Comparison of ENCODE assay signal across 8 cellular contexts in genomic region chr5:141753971-141754713, GRCh38.
DNase-seq lines count a peak whose midpoint lies in the region; ATAC-seq and TF ChIP-seq lines count a peak whose summit lies in the region.

No MANE protein-coding gene starts in this region.

- H3K4me3 Mint-ChIP-seq in Caco-2 (ENCODE audit: unreplicated experiment) = no peak overlapping the region
- H3K4me3 Mint-ChIP-seq in activated CD8-positive, alpha-beta T cell treated with anti-CD3 and anti-CD28 coated beads, Interleukin-2, amount 10 ng/mL, durations not matched to agents 7 days and 5 days = no peak overlapping the region
- H3K4me3 Mint-ChIP-seq in T-helper 17 cell = no peak overlapping the region

- intact Hi-C loops in Caco-2 (cut with micrococcal nuclease; ENCODE audit: unreplicated experiment) (loop anchor here (1.0 kb wide), 3 partner anchors 11 to 123 kb away; no protein-coding TSS in a partner anchor), ovary (cut with DNase I) (no loop called here)

- H3K36me3 Mint-ChIP-seq in Caco-2 (ENCODE audit: insufficient read depth, unreplicated experiment) = no peaks in the 10 kb centered on the region
- H3K36me3 Mint-ChIP-seq in activated CD8-positive, alpha-beta T cell treated with anti-CD3 and anti-CD28 coated beads, Interleukin-2, amount 10 ng/mL, durations not matched to agents 7 days and 5 days (ENCODE audit: low read depth) = no peaks in the 10 kb centered on the region
- peaks cover 9% of the 10 kb centered on the region for H3K36me3 Mint-ChIP-seq in T-helper 17 cell (ENCODE audit: low read depth)

- DNase-seq in Caco-2 = peak; percentile 47 to 64
- DNase-seq in HT-29 (ENCODE audit: low spot score) = peak; percentile 58
- DNase-seq in activated CD8-positive, alpha-beta T cell treated with anti-CD3 and anti-CD28 coated beads, Interleukin-2, amount 10 ng/mL, durations not matched to agents 7 days and 5 days = peak; percentile 58
- peak; percentile 32 for DNase-seq in iris pigment epithelial cell (ENCODE audit: low read depth)
- DNase-seq in T-helper 17 cell = no peak
- DNase-seq in G401 (ENCODE audit: low spot score) = no peak
- no peak for DNase-seq in ovary

- BruUV-seq in Caco-2 (replicated peaks; lab: Mats Ljungman, UMichigan) = no TSS peak

- 11 to 15% (median 14%) methylated on average over 11 of the region's 11 CpGs for WGBS in ovary, 3 donors

- H3K4me3 ChIP-seq in Caco-2 (ENCODE audit: low read depth, low read length) = no peak overlapping the region
- no peak overlapping the region for H3K4me3 ChIP-seq in ovary

- H3K9me3 Mint-ChIP-seq in Caco-2 (ENCODE audit: unreplicated experiment) = no peaks in the 10 kb centered on the region
- no peaks in the 10 kb centered on the region for H3K9me3 Mint-ChIP-seq in activated CD8-positive, alpha-beta T cell treated with anti-CD3 and anti-CD28 coated beads, Interleukin-2, amount 10 ng/mL, durations not matched to agents 7 days and 5 days (ENCODE audit: insufficient read depth)

- H3K27me3 Mint-ChIP-seq in Caco-2 (ENCODE audit: insufficient read depth, unreplicated experiment) = peaks cover 7% of the 10 kb centered on the region
- peaks cover 39% of the 10 kb centered on the region for H3K27me3 Mint-ChIP-seq in activated CD8-positive, alpha-beta T cell treated with anti-CD3 and anti-CD28 coated beads, Interleukin-2, amount 10 ng/mL, durations not matched to agents 7 days and 5 days (ENCODE audit: low read depth)
- H3K27me3 Mint-ChIP-seq in T-helper 17 cell = peaks cover 84% of the 10 kb centered on the region

- H3K27ac ChIP-seq in ovary = no peak overlapping the region

- no peak for TF ChIP-seq CTCF in Caco-2 (IDR thresholded peaks at IDR 0.05; ENCODE audit: insufficient read depth in 1 of 2, low read depth in 1 of 2, low read length in 1 of 2, severe bottlenecking in 1 of 2, unreplicated experiment in 1 of 2)
- TF ChIP-seq CTCF in ovary (IDR thresholded peaks at IDR 0.05) = no peak

- no peak for TF ChIP-seq POLR2A in ovary (IDR thresholded peaks at IDR 0.05)

- POLR2A ChIA-PET in Caco-2 (lab: Charles Lee) = no interaction called here
- POLR2A ChIA-PET in activated CD8-positive, alpha-beta T cell treated with anti-CD3 and anti-CD28 coated beads, Interleukin-2, amount 10 ng/mL, durations not matched to agents 7 days and 5 days (lab: Charles Lee) = no interaction called here

- H3K27me3 ChIP-seq in Caco-2 (replicated peaks; ENCODE audit: control insufficient read depth, insufficient read depth, low read length) (no peaks in the 10 kb centered on the region), ovary (no peaks in the 10 kb centered on the region)

- CTCF ChIA-PET in Caco-2 (lab: Charles Lee) = interaction anchor here (0.6 to 2.1 kb wide), 3 partner anchors 125 to 1596 kb away, joined by 3 to 8 read pairs (median 3); partner anchors contain the start of gene PCDH1
- CTCF ChIA-PET in activated CD8-positive, alpha-beta T cell treated with anti-CD3 and anti-CD28 coated beads, Interleukin-2, amount 10 ng/mL, durations not matched to agents 7 days and 5 days (lab: Charles Lee) = interaction anchor here (1.1 kb wide), 1 partner anchor 10 kb away, joined by 4 read pairs; no protein-coding TSS in a partner anchor

- H3K4me1 ChIP-seq in Caco-2 (peaks cover 7% of the 10 kb centered on the region), ovary (ENCODE audit: insufficient read depth) (no peaks in the 10 kb centered on the region)

- H3K36me3 ChIP-seq in Caco-2 (ENCODE audit: control insufficient read depth, insufficient read depth, low read length) (no peaks in the 10 kb centered on the region), ovary (no peaks in the 10 kb centered on the region)

- TF ChIP-seq EP300 in ovary (IDR thresholded peaks at IDR 0.05) = no peak

- no peak overlapping the region for H3K27ac Mint-ChIP-seq in Caco-2 (ENCODE audit: unreplicated experiment)
- no peak overlapping the region for H3K27ac Mint-ChIP-seq in activated CD8-positive, alpha-beta T cell treated with anti-CD3 and anti-CD28 coated beads, Interleukin-2, amount 10 ng/mL, durations not matched to agents 7 days and 5 days
- no peak overlapping the region for H3K27ac Mint-ChIP-seq in T-helper 17 cell

- H3K4me1 Mint-ChIP-seq in Caco-2 (ENCODE audit: low read depth, unreplicated experiment) (peaks cover 20% of the 10 kb centered on the region), T-helper 17 cell (peaks cover 8% of the 10 kb centered on the region)
- H3K4me1 Mint-ChIP-seq in activated CD8-positive, alpha-beta T cell treated with anti-CD3 and anti-CD28 coated beads, Interleukin-2, amount 10 ng/mL, durations not matched to agents 7 days and 5 days (ENCODE audit: low read depth) = no peaks in the 10 kb centered on the region

- in situ Hi-C loops in G401 (cut with HindIII; ENCODE audit: low sequenced_read_pairs) = no loop called here

- H3K9me3 ChIP-seq in Caco-2 (no peaks in the 10 kb centered on the region), T-helper 17 cell (ENCODE audit: control insufficient read depth, low read length, poor library complexity, severe bottlenecking) (no peaks in the 10 kb centered on the region), ovary (no peaks in the 10 kb centered on the region)

- no peak for ATAC-seq in activated CD8-positive, alpha-beta T cell treated with anti-CD3 and anti-CD28 coated beads, Interleukin-2, amount 10 ng/mL, durations not matched to agents 7 days and 5 days
- no peak for ATAC-seq in T-helper 17 cell
- ATAC-seq in HG02678 (IDR thresholded peaks at IDR 0.05; ENCODE audit: unreplicated experiment) = no peak

Comparison
In these comparisons a context has a peak if more than half of its experiments do, and no peak if none do; other contexts are left out.
1. DNase-seq: peak in Caco-2 (2 of 2), HT-29 (single experiment), activated CD8-positive, alpha-beta T cell treated with anti-CD3 and anti-CD28 coated beads, Interleukin-2, amount 10 ng/mL, durations not matched to agents 7 days and 5 days (single experiment) and iris pigment epithelial cell (single experiment); none in T-helper 17 cell (0 of 3), G401 (single experiment) and ovary (0 of 5).